25 cellular contexts compared by ENCODE assay signal in genomic region chr6:15538766-15539165, GRCh38.
"Had no signal": no experiment of that assay in that cellular context is flagged by ENCODE, and none has a peak within 500 bp of the region (broad histone marks: within the 10 kb centered on the region; RNA-seq: fewer than 3 reads in every experiment).

No MANE protein-coding gene starts in this region.

- H3K36me3 ChIP-seq: left ventricle myocardium inferior, ovary, right atrium auricular region, right lobe of liver, thyroid gland, transverse colon, upper lobe of left lung, vagina had no signal

- H3K27me3 Mint-ChIP-seq: memory B cell; naive thymus-derived CD8-positive, alpha-beta T cell; progenitor cell of endocrine pancreas; stimulated activated memory B cell treated with anti-CD40 and anti-IgM and Interleukin-4, amounts not matched to agents 10 μg/mL and 1 μg/mL and 100 μg/mL, for 72 hours; stimulated activated naive CD8-positive, alpha-beta T cell treated with anti-CD3 and anti-CD28 coated beads, Interleukin-15, amount 100 ng/mL, for 72 hours had no signal

- H3K27me3 ChIP-seq: ovary, right atrium auricular region, right lobe of liver, thyroid gland, transverse colon, upper lobe of left lung, vagina had no signal

- DNase-seq: hypothalamus; immature natural killer cell; left ventricle myocardium inferior; naive thymus-derived CD8-positive, alpha-beta T cell; occipital lobe; ovary; right lobe of liver; stimulated activated CD4-positive, alpha-beta T cell treated with anti-CD3 and anti-CD28 coated beads, Interleukin-1b, Interleukin-23, amount 100 ng/mL, for 48 hours; stimulated activated CD4-positive, alpha-beta T cell treated with anti-CD3 and anti-CD28 coated beads, Interleukin-2, amount 100 ng/mL, for 48 hours; stimulated activated CD4-positive, alpha-beta T cell treated with anti-CD3 and anti-CD28 coated beads, Interleukin-4, amount 100 ng/mL, for 4 hours; stimulated activated CD8-positive, alpha-beta memory T cell treated with anti-CD3 and anti-CD28 coated beads, Interleukin-4, amount 100 ng/mL, for 48 hours; stimulated activated naive CD4-positive, alpha-beta T cell treated with Interleukin-2 at 50 U/mL for 16 hours; stimulated activated naive CD8-positive, alpha-beta T cell treated with anti-CD3 and anti-CD28 coated beads, Interleukin-15, amount 100 ng/mL, for 72 hours; substantia nigra; thyroid gland; transverse colon; upper lobe of left lung had no signal

- H3K27ac ChIP-seq: left ventricle myocardium inferior, ovary, right atrium auricular region, right lobe of liver, transverse colon, vagina had no signal

- ATAC-seq: naive thymus-derived CD8-positive, alpha-beta T cell; right lobe of liver; stimulated activated memory B cell treated with anti-CD40 and anti-IgM and Interleukin-4, amounts not matched to agents 10 μg/mL and 1 μg/mL and 100 μg/mL, for 72 hours; stimulated activated naive CD8-positive, alpha-beta T cell treated with anti-CD3 and anti-CD28 coated beads, Interleukin-15, amount 100 ng/mL, for 72 hours had no signal

- H3K27ac Mint-ChIP-seq: memory B cell; progenitor cell of endocrine pancreas; stimulated activated memory B cell treated with anti-CD40 and anti-IgM and Interleukin-4, amounts not matched to agents 10 μg/mL and 1 μg/mL and 100 μg/mL, for 72 hours had no signal

- H3K4me3 ChIP-seq: left ventricle myocardium inferior, ovary, right atrium auricular region, right lobe of liver, smooth muscle cell, thyroid gland, transverse colon, upper lobe of left lung, vagina had no signal

- H3K4me3 Mint-ChIP-seq: immature natural killer cell; memory B cell; naive thymus-derived CD8-positive, alpha-beta T cell; nephron; neural crest cell; stimulated activated memory B cell treated with anti-CD40 and anti-IgM and Interleukin-4, amounts not matched to agents 10 μg/mL and 1 μg/mL and 100 μg/mL, for 72 hours; stimulated activated naive CD8-positive, alpha-beta T cell treated with anti-CD3 and anti-CD28 coated beads, Interleukin-15, amount 100 ng/mL, for 72 hours had no signal

- H3K9me3 ChIP-seq: left ventricle myocardium inferior, ovary, right atrium auricular region, right lobe of liver, thyroid gland, transverse colon, vagina had no signal

- H3K4me2 ChIP-seq: smooth muscle cell had no signal
